1 cellular context compared by ENCODE assay signal in the genomic region with DNA sequence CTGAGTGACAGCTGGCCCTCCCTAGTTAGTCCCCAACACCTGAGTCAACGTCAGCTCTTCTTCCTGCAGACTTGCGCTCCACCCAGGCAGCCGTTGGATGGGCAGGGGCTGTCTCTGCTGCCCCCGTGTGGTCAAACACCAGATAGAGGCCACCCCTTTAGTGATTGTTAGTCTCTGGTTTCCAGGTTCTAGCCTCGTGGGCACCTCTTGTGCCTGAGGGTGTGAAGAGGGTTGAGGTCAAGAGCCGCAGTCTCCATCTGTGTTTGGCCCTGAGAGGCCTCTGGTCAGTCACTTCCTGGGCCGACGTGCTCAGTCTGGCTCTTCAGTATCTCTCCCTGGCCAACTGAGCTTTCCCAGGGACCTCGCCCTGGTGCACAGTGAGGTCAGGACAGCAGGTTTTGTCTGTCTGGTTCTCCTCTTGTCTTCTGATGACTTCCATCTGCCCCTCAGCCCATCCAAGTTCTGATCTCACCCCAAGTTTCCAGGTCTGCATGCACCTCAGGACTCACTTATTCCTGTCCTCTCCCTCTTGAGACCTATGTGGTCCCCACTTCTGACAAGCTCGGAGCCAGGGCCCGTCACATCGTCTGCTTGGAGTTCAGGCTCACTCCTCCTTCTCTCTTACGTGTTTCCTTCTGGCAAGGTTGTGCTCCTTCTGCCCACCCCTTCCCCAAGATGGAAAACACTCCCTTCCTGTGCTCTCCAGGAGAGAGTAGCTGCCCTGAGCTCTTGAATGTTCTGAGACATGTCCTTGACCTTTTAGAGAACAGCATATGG.
TF ChIP-seq lines count a peak whose summit lies in the region.

No MANE protein-coding gene starts in this region.

TF ChIP-seq in SK-N-SH treated with all-trans-retinoic acid at 6 μM for 48 hours, 23 proteins besides CTCF, POLR2A, EP300 and RAD21 (continued from another document):
- TF ChIP-seq CREB5 (CRISPR knock-in tag; IDR thresholded peaks at IDR 0.05; ENCODE audit: low read depth) (no peak), BACH2 (CRISPR knock-in tag; IDR thresholded peaks at IDR 0.05; ENCODE audit: borderline replicate concordance) (no peak), ZNF565 (CRISPR knock-in tag; conservative IDR thresholded peaks at IDR 0.05; ENCODE audit: low read depth) (no peak), ZC3H10 (CRISPR knock-in tag; IDR thresholded peaks at IDR 0.05) (no peak)
